In the genomic region with DNA sequence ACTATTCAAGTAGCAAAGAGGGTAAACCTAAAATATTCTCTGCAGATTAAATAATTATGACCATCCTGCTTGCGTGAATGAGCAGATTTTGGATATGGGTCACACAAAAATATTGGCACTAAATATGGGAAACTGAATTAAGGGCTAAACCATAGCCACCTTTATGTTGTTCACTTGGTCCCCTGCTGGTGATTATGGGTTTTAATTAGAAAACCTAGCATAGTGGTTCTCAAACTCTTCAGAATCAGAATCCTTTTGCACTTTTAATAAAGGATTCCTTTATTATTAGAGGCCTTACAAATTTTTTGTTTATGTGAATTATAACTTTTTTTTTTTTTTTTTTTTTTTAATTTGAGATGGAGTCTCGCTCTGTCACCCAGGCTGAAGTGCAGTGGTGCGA, we compare ENCODE assay signal across 23 cellular contexts. TPM values are rescaled to one million over a fixed set of nuclear protein-coding genes. Genes with fewer than 3 reads are reported as not detected.
DNase-seq lines count a peak whose midpoint lies in the region; TF ChIP-seq lines count a peak whose summit lies in the region.
"Had no signal": no experiment of that assay in that cellular context is flagged by ENCODE, and none has a peak within 500 bp of the region (broad histone marks: within the 10 kb centered on the region; RNA-seq: fewer than 3 reads in every experiment).

No MANE protein-coding gene starts in this region.

- peaks cover 19% of the 10 kb centered on the region for H3K9me3 ChIP-seq in endodermal cell (ENCODE audit: control insufficient read depth, low read length)
- H3K9me3 ChIP-seq: BE2C had no signal

- no peaks in the 10 kb centered on the region for H3K36me3 ChIP-seq in H7 (replicated peaks; ENCODE audit: control insufficient read depth, insufficient read depth, low read length)
- no peaks in the 10 kb centered on the region for H3K36me3 ChIP-seq in endodermal cell (ENCODE audit: control insufficient read depth, insufficient read depth, low read length)
- H3K36me3 ChIP-seq: BE2C had no signal

- H3K36me3 Mint-ChIP-seq in endodermal cell (ENCODE audit: low read depth) (no peaks in the 10 kb centered on the region), type B pancreatic cell (no peaks in the 10 kb centered on the region)
- no peaks in the 10 kb centered on the region for H3K36me3 Mint-ChIP-seq in activated CD4-positive, alpha-beta T cell treated with anti-CD3 and anti-CD28 coated beads, Interleukin-2, amount 10 ng/mL, durations not matched to agents 24 days and 14 days (ENCODE audit: low read depth)

- intact Hi-C loops in activated CD4-positive, alpha-beta T cell treated with anti-CD3 and anti-CD28 coated beads, Interleukin-2, amount 10 ng/mL, durations not matched to agents 24 days and 14 days (cut with micrococcal nuclease): no loop called here

- H3K27me3 Mint-ChIP-seq in endodermal cell (ENCODE audit: insufficient read depth) (no peaks in the 10 kb centered on the region), type B pancreatic cell (no peaks in the 10 kb centered on the region)
- H3K27me3 Mint-ChIP-seq in activated CD4-positive, alpha-beta T cell treated with anti-CD3 and anti-CD28 coated beads, Interleukin-2, amount 10 ng/mL, durations not matched to agents 24 days and 14 days: no peaks in the 10 kb centered on the region

- no peak overlapping the region for H3K9ac ChIP-seq in endodermal cell (ENCODE audit: extremely low read depth, low read length, poor library complexity, severe bottlenecking)

- peaks cover 5% of the 10 kb centered on the region for H3K4me1 Mint-ChIP-seq in endodermal cell
- no peaks in the 10 kb centered on the region for H3K4me1 Mint-ChIP-seq in type B pancreatic cell (ENCODE audit: unreplicated experiment)
- H3K4me1 Mint-ChIP-seq in activated CD4-positive, alpha-beta T cell treated with anti-CD3 and anti-CD28 coated beads, Interleukin-2, amount 10 ng/mL, durations not matched to agents 24 days and 14 days: no peaks in the 10 kb centered on the region

- DNase-seq in ELR (ENCODE audit: low read depth): peak; percentile 2
- peak; percentile 4 for DNase-seq in H7
- no peak for DNase-seq in endodermal cell
- DNase-seq in type B pancreatic cell (ENCODE audit: extremely low spot score, unreplicated experiment): no peak
- DNase-seq in activated CD4-positive, alpha-beta T cell treated with anti-CD3 and anti-CD28 coated beads, Interleukin-2, amount 10 ng/mL, durations not matched to agents 24 days and 14 days: no peak
- no peak for DNase-seq in effector CD4-positive, alpha-beta T cell
- DNase-seq in OCI-M2 (lab: John Stamatoyannopoulos, UW; ENCODE audit: unreplicated experiment): no peak
- DNase-seq: ACHN, BE2C, Calu3, GOT3, Kasumi-1, MV-4-11, NCI-H1105 treated with DMSO at 0.1 percent for 48 hours, NCI-H146, NCI-H1930, NCI-H446, NCI-H524 treated with DMSO at 0.1 percent for 48 hours, NCI-H774, PC-9, Right ventricle myocardium superior, RPMI8226 had no signal

- H3K4me3 Mint-ChIP-seq in endodermal cell (no peak overlapping the region), type B pancreatic cell (no peak overlapping the region)
- no peak overlapping the region for H3K4me3 Mint-ChIP-seq in activated CD4-positive, alpha-beta T cell treated with anti-CD3 and anti-CD28 coated beads, Interleukin-2, amount 10 ng/mL, durations not matched to agents 24 days and 14 days

- WGBS in endodermal cell (ENCODE audit: insufficient coverage in 1 of 2, insufficient read length in 1 of 2), 2 experiments: 90 to 91% methylated on average over 2 to 3 of the region's 3 CpGs

- H3K4me3 ChIP-seq in H7 (ENCODE audit: insufficient read depth, low read depth, low read length) (no peak overlapping the region), endodermal cell (ENCODE audit: low read length) (no peak overlapping the region)
- H3K4me3 ChIP-seq: K562, PC-9 had no signal

- H3K27ac Mint-ChIP-seq in endodermal cell: no peak overlapping the region
- H3K27ac Mint-ChIP-seq in type B pancreatic cell: no peak overlapping the region
- H3K27ac Mint-ChIP-seq in activated CD4-positive, alpha-beta T cell treated with anti-CD3 and anti-CD28 coated beads, Interleukin-2, amount 10 ng/mL, durations not matched to agents 24 days and 14 days: no peak overlapping the region

- H3K9me3 Mint-ChIP-seq in endodermal cell (peaks cover 17% of the 10 kb centered on the region), type B pancreatic cell (no peaks in the 10 kb centered on the region)
- no peaks in the 10 kb centered on the region for H3K9me3 Mint-ChIP-seq in activated CD4-positive, alpha-beta T cell treated with anti-CD3 and anti-CD28 coated beads, Interleukin-2, amount 10 ng/mL, durations not matched to agents 24 days and 14 days

- no peaks in the 10 kb centered on the region for H3K4me1 ChIP-seq in endodermal cell (ENCODE audit: control insufficient read depth, insufficient read depth, low read length)
- H3K4me1 ChIP-seq: BE2C had no signal

- TF ChIP-seq CTCF in endodermal cell (conservative IDR thresholded peaks at IDR 0.05): peak; percentile 52
- peak; percentile 60 for TF ChIP-seq CTCF in type B pancreatic cell (conservative IDR thresholded peaks at IDR 0.05)

- H3K27me3 ChIP-seq in H7 (ENCODE audit: control insufficient read depth, insufficient read depth, low read length) (no peaks in the 10 kb centered on the region), endodermal cell (ENCODE audit: control insufficient read depth, insufficient read depth, low read length, poor library complexity, severe bottlenecking) (no peaks in the 10 kb centered on the region)
- H3K27me3 ChIP-seq: BE2C had no signal

- no peak overlapping the region for H3K27ac ChIP-seq in endodermal cell (ENCODE audit: low read depth, low read length)
- H3K27ac ChIP-seq: PC-9 had no signal

RNA-seq across cellular contexts. Expression of a gene that starts 38.5 kb away (rescaled TPM):
- total RNA-seq in H7 (2014; rRNA removed; shearing (Covaris generic)): 6.9 and 13.6 TPM in 2 replicates
- total RNA-seq in endodermal cell: 10 to 100 TPM; 11.3 to 12.4 TPM
- polyA plus RNA-seq in endodermal cell (2013, experiment 1 of 2): 14.1 TPM
- 14.1 TPM for polyA plus RNA-seq in endodermal cell (2013, experiment 2 of 2)
- total RNA-seq in type B pancreatic cell (ENCODE audit: low replicate concordance): 15.2 and 19.3 TPM in 2 replicates
- 24.7 and 26.0 TPM in 2 replicates for total RNA-seq in activated CD4-positive, alpha-beta T cell treated with anti-CD3 and anti-CD28 coated beads, Interleukin-2, amount 10 ng/mL, durations not matched to agents 24 days and 14 days

Comparison
In these comparisons a context has a peak if more than half of its experiments do, and no peak if none do; other contexts are left out.
1. DNase-seq: peak in ELR (single experiment) and H7 (single experiment); none in endodermal cell (single experiment), type B pancreatic cell (single experiment), activated CD4-positive, alpha-beta T cell treated with anti-CD3 and anti-CD28 coated beads, Interleukin-2, amount 10 ng/mL, durations not matched to agents 24 days and 14 days (single experiment), effector CD4-positive, alpha-beta T cell (single experiment) and OCI-M2 (single experiment).